Comparison of ENCODE assay signal across 1 cellular context in genomic region chr7:4631664-4632171, GRCh38.
A peak's percentile ranks its signal among the peaks of the same experiment; 100 is the strongest.
TF ChIP-seq lines count a peak whose summit lies in the region.

No MANE protein-coding gene starts in this region.

TF ChIP-seq in HepG2, 621 proteins besides CTCF, POLR2A, EP300 and RAD21 (continued from another document and continues in another):
- no peak for TF ChIP-seq HNRNPL (IDR thresholded peaks at IDR 0.05; ENCODE audit: low read depth, low read length)
- TF ChIP-seq NFYB (CRISPR knock-in tag; IDR thresholded peaks at IDR 0.05), result no peak
- no peak for TF ChIP-seq KLF11 (CRISPR knock-in tag; IDR thresholded peaks at IDR 0.05)
- no peak for TF ChIP-seq MTF1 (CRISPR knock-in tag; IDR thresholded peaks at IDR 0.05)
- TF ChIP-seq CENPX (CRISPR knock-in tag; IDR thresholded peaks at IDR 0.05), result no peak
- 0 out of 2 replicates have a peak, but pooled peaks have one; percentile 33 for TF ChIP-seq NR2C2 (CRISPR knock-in tag; IDR thresholded peaks at IDR 0.05; ENCODE audit: borderline replicate concordance)
- TF ChIP-seq ARNT2 (CRISPR knock-in tag; IDR thresholded peaks at IDR 0.05; ENCODE audit: low read depth), result peak; percentile 56; the same call in 1 of the 2 replicates
- TF ChIP-seq MLXIP (CRISPR knock-in tag; IDR thresholded peaks at IDR 0.05; ENCODE audit: borderline replicate concordance), result no peak
- no peak for TF ChIP-seq CCDC6 (CRISPR knock-in tag; IDR thresholded peaks at IDR 0.05)
- no peak for TF ChIP-seq ZNF143 (CRISPR knock-in tag; IDR thresholded peaks at IDR 0.05)
- TF ChIP-seq ZNF773 (CRISPR knock-in tag; IDR thresholded peaks at IDR 0.05; ENCODE audit: borderline replicate concordance), result no peak
- 0 out of 2 replicates have a peak, but pooled peaks have one; percentile 27 for TF ChIP-seq REPIN1 (CRISPR knock-in tag; IDR thresholded peaks at IDR 0.05; ENCODE audit: borderline replicate concordance, low read depth)
- TF ChIP-seq ARID3A (IDR thresholded peaks at IDR 0.05; ENCODE audit: low read depth, low read length), result peak; percentile 47; the same call in 1 of the 2 replicates
- no peak for TF ChIP-seq KDM3A (CRISPR knock-in tag; IDR thresholded peaks at IDR 0.05; ENCODE audit: low read depth)
- no peak for TF ChIP-seq ZNF597 (CRISPR knock-in tag; IDR thresholded peaks at IDR 0.05)
- no peak for TF ChIP-seq ZNF550 (CRISPR knock-in tag; IDR thresholded peaks at IDR 0.05; ENCODE audit: borderline replicate concordance)
- TF ChIP-seq PRDM10 (CRISPR knock-in tag; IDR thresholded peaks at IDR 0.05; ENCODE audit: low read depth), result no peak
- no peak for TF ChIP-seq MIXL1 (CRISPR knock-in tag; IDR thresholded peaks at IDR 0.05)
- TF ChIP-seq ZNF546 (CRISPR knock-in tag; conservative IDR thresholded peaks at IDR 0.05), result no peak
- TF ChIP-seq CENPBD1 (CRISPR knock-in tag; IDR thresholded peaks at IDR 0.05; ENCODE audit: borderline replicate concordance, low read depth), result no peak
- TF ChIP-seq HIC2 (CRISPR knock-in tag; IDR thresholded peaks at IDR 0.05; ENCODE audit: low read depth), result no peak
- no peak for TF ChIP-seq ZBTB26 (CRISPR knock-in tag; IDR thresholded peaks at IDR 0.05; ENCODE audit: borderline replicate concordance)
- no peak for TF ChIP-seq SP4 (CRISPR knock-in tag; IDR thresholded peaks at IDR 0.05)
- TF ChIP-seq PAXIP1 (CRISPR knock-in tag; conservative IDR thresholded peaks at IDR 0.05), result 0 out of 2 replicates have a peak, but pooled peaks have one; percentile 16
- TF ChIP-seq BRCA1 (CRISPR knock-in tag; IDR thresholded peaks at IDR 0.05), result no peak
- no peak for TF ChIP-seq ZNF883 (CRISPR knock-in tag; IDR thresholded peaks at IDR 0.05; ENCODE audit: not compliant biosample characterization)
- TF ChIP-seq ZNF710 (CRISPR knock-in tag; IDR thresholded peaks at IDR 0.05; ENCODE audit: borderline replicate concordance), result no peak
- no peak for TF ChIP-seq KDM1A (CRISPR knock-in tag; IDR thresholded peaks at IDR 0.05)
- no peak for TF ChIP-seq ZNF10 (CRISPR knock-in tag; IDR thresholded peaks at IDR 0.05; ENCODE audit: borderline replicate concordance, low read depth)
- TF ChIP-seq CHD2 (IDR thresholded peaks at IDR 0.05; ENCODE audit: low read depth, low read length), result no peak
- no peak for TF ChIP-seq U2AF2 (IDR thresholded peaks at IDR 0.05; ENCODE audit: low read depth, low read length)
- TF ChIP-seq ZNF614 (CRISPR knock-in tag; IDR thresholded peaks at IDR 0.05; ENCODE audit: borderline replicate concordance), result no peak
- no peak for TF ChIP-seq IKZF4 (CRISPR knock-in tag; IDR thresholded peaks at IDR 0.05; ENCODE audit: borderline replicate concordance, low read depth, not compliant biosample characterization)
- no peak for TF ChIP-seq ZNF383 (CRISPR knock-in tag; IDR thresholded peaks at IDR 0.05; ENCODE audit: borderline replicate concordance)
- TF ChIP-seq FOXK1 (CRISPR knock-in tag; IDR thresholded peaks at IDR 0.05; ENCODE audit: borderline replicate concordance, low read depth), result no peak; the same call in 1 of the 2 replicates
- no peak for TF ChIP-seq ZBTB49 (CRISPR knock-in tag; IDR thresholded peaks at IDR 0.05; ENCODE audit: borderline replicate concordance)
- TF ChIP-seq KLF6 (CRISPR knock-in tag; IDR thresholded peaks at IDR 0.05), result no peak
- TF ChIP-seq RXRB (CRISPR knock-in tag; IDR thresholded peaks at IDR 0.05; ENCODE audit: borderline replicate concordance), result no peak
